20 cellular contexts compared by ENCODE assay signal in genomic region chr7:29962035-29962434, GRCh38. TPM values are rescaled to one million over a fixed set of nuclear protein-coding genes. Genes with fewer than 3 reads are reported as not detected.
DNase-seq lines count a peak whose midpoint lies in the region; ATAC-seq, FAIRE-seq and TF ChIP-seq lines count a peak whose summit lies in the region.
"Had no signal": no experiment of that assay in that cellular context is flagged by ENCODE, and none has a peak within 500 bp of the region (broad histone marks: within the 10 kb centered on the region; RNA-seq: fewer than 3 reads in every experiment).

No MANE protein-coding gene starts in this region.

- intact Hi-C loops in kidney (cut with DNase I) = no loop called here

- H3K4me3 Mint-ChIP-seq in naive thymus-derived CD8-positive, alpha-beta T cell = no peak overlapping the region
- H3K4me3 Mint-ChIP-seq: B cell; CD4-positive, CD25-positive, alpha-beta regulatory T cell; CD8-positive, alpha-beta T cell; GM23338; H9 had no signal

- no peaks in the 10 kb centered on the region for H3K9me3 ChIP-seq in kidney (ENCODE audit: control insufficient read depth in 1 of 2, low read length in 2 of 2)
- H3K9me3 ChIP-seq: BLaER1, Caco-2 had no signal

- H3K4me1 Mint-ChIP-seq in naive thymus-derived CD8-positive, alpha-beta T cell = peaks cover 5 to 6% (median 5%) of the 10 kb centered on the region in 4 donors
- H3K4me1 Mint-ChIP-seq: CD4-positive, CD25-positive, alpha-beta regulatory T cell had no signal

- no peak for ATAC-seq in GM19455 (IDR thresholded peaks at IDR 0.05; ENCODE audit: unreplicated experiment)
- no peak for ATAC-seq in naive thymus-derived CD8-positive, alpha-beta T cell
- ATAC-seq: CD8-positive, alpha-beta T cell; GM12878; GM23338; HCT116 had no signal

- H3K27me3 Mint-ChIP-seq in naive thymus-derived CD8-positive, alpha-beta T cell = no peaks in the 10 kb centered on the region
- H3K27me3 Mint-ChIP-seq: B cell had no signal

- H3K4me1 ChIP-seq in kidney (ENCODE audit: control insufficient read depth in 1 of 2, insufficient read depth in 1 of 2, low read depth in 1 of 2, low read length in 2 of 2) = no peaks in the 10 kb centered on the region
- H3K4me1 ChIP-seq: BLaER1, Caco-2 had no signal

- POLR2A ChIA-PET in naive thymus-derived CD8-positive, alpha-beta T cell (lab: Charles Lee) = no interaction called here

- no peak for TF ChIP-seq CTCF in kidney (IDR thresholded peaks at IDR 0.05; ENCODE audit: borderline replicate concordance, extremely low read depth, insufficient read depth)

- no peak overlapping the region for H3K27ac ChIP-seq in kidney (ENCODE audit: low read depth in 2 of 2, low read length in 2 of 2)
- H3K27ac ChIP-seq: BLaER1, C4-2B had no signal

- DNase-seq in RCC 7860 (ENCODE audit: low spot score) = no peak
- DNase-seq in kidney = no peak
- no peak for DNase-seq in NCI-H146 treated with DMSO at 0.1 percent for 48 hours (lab: John Stamatoyannopoulos, UW; ENCODE audit: unreplicated experiment)
- DNase-seq in naive thymus-derived CD8-positive, alpha-beta T cell = no peak
- DNase-seq: Caco-2; CD4-positive, CD25-positive, alpha-beta regulatory T cell; CD8-positive, alpha-beta T cell; DMS153; DND-41; GDM1; H9 had no signal

- peak; percentile 88 for FAIRE-seq in RCC 7860 (lab: Jason Lieb, UNC)
- FAIRE-seq in colon (lab: Jason Lieb, UNC) = peak; percentile 78
- FAIRE-seq in kidney (lab: Jason Lieb, UNC) = peak; percentile 79
- FAIRE-seq: GM12878, GM19239 had no signal

- no peak overlapping the region for H3K27ac Mint-ChIP-seq in naive thymus-derived CD8-positive, alpha-beta T cell
- H3K27ac Mint-ChIP-seq: B cell; CD4-positive, CD25-positive, alpha-beta regulatory T cell; GM23338; H9 had no signal

- H3K36me3 Mint-ChIP-seq in naive thymus-derived CD8-positive, alpha-beta T cell = peaks cover 0 to 20% (median 6%) of the 10 kb centered on the region in 3 donors
- H3K36me3 Mint-ChIP-seq: CD4-positive, CD25-positive, alpha-beta regulatory T cell had no signal

- H3K9ac ChIP-seq in kidney (ENCODE audit: low read length in 2 of 2) = no peak overlapping the region
- H3K9ac ChIP-seq: BLaER1 had no signal

- no peaks in the 10 kb centered on the region for H3K9me3 Mint-ChIP-seq in naive thymus-derived CD8-positive, alpha-beta T cell
- H3K9me3 Mint-ChIP-seq: CD8-positive, alpha-beta T cell had no signal

- H3K36me3 ChIP-seq in kidney (ENCODE audit: control insufficient read depth in 1 of 2, insufficient read depth in 2 of 2, low read length in 2 of 2) = no peaks in the 10 kb centered on the region
- H3K36me3 ChIP-seq: BLaER1 had no signal

- no peak overlapping the region for H3K4me3 ChIP-seq in kidney (ENCODE audit: low read length in 2 of 2)
- H3K4me3 ChIP-seq: BLaER1, GM12878, GM23338 had no signal

RNA-seq across cellular contexts. Expression of gene SCRN1, which starts 27.6 kb away (rescaled TPM):
- 85.6 TPM for total RNA-seq in kidney
- polyA plus RNA-seq in kidney (ENCODE audit: insufficient read depth, low read depth, low replicate concordance) = 22.2 TPM
- 10 to 100 TPM; 16.3 to 17.3 TPM for total RNA-seq in naive thymus-derived CD8-positive, alpha-beta T cell
- polyA plus RNA-seq in naive thymus-derived CD8-positive, alpha-beta T cell = 10 to 100 TPM in 1 of 3 donors, 1 to 10 TPM in 2; 8.3 to 13.7 (median 9.2) TPM
